8 cellular contexts compared by ENCODE assay signal in the genomic region with DNA sequence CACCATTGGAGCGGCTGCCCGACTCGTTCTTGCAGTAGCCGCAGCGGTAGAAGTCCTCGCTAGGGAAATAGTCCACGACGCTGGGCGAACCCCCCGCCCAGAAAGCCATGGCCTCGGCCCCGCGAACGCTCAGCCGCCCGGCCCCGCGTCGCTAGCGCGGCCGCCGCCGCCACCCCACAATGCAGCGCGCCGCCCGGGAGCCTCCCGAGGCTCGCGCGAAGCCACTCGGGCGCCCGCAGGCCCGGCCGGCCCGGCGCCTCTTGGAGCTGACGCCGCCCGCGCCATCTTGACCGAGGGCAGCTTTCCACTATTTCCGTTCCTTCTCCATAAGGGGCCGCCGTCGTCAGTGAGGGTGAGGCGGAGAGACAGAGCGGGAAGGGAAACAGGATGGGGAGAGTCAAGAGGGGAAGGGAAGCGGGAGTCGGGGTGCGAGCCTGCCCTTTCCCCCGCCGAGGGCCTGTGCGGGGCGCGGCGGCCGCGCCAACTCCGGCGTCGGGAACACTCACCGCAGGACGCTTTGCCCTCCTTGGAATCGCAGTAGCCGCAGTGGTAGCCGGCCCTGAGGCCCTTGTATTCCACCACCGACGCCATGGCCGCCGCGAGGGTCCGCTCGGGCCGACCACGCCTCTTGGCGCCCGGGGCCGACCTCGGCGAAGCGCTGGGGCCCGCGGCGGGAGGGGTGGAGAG. TPM values are rescaled to one million over a fixed set of nuclear protein-coding genes. Genes with fewer than 3 reads are reported as not detected.
DNase-seq lines count a peak whose midpoint lies in the region; ATAC-seq and TF ChIP-seq lines count a peak whose summit lies in the region.

Gene ATE1, minus strand, starts transcription at position 191 of the 687 bp plus-strand sequence. Its CDS starts 82 bp downstream, at position 109.

- TF ChIP-seq POLR2A in Raji (IDR thresholded peaks at IDR 0.05; ENCODE audit: insufficient read depth, low read depth, low read length), result peak; percentile 61

- no peaks in the 10 kb centered on the region for H3K36me3 Mint-ChIP-seq in natural killer cell

- peak within 1 kb of the TSS; percentile 91 for H3K27ac ChIP-seq in GM23248

- peaks cover 47% of the 10 kb centered on the region for H3K79me2 ChIP-seq in GM23248 (ENCODE audit: insufficient read depth)

- WGBS in GM23248 (ENCODE audit: low coverage in 1 of 2, low lambda C conversion rate in 2 of 2, missing lambda C conversion rate in 2 of 2), 2 experiments, result 1 to 2% methylated on average over 39 to 78 of the region's 87 CpGs

- peak within 1 kb of the TSS; percentile 95 for H2AFZ ChIP-seq in GM23248

- no peaks in the 10 kb centered on the region for H3K9me2 ChIP-seq in GM23248 (ENCODE audit: insufficient read depth)

- in situ Hi-C loops in GM23248 (cut with MboI), result no loop called here

- DNase-seq in Daoy (ENCODE audit: low read depth) (peak; percentile 93), GM23248 (peak; percentile 98), Kasumi-1 (lab: John Stamatoyannopoulos, UW) (peak; percentile 94 to 96), fibroblast of peridontal ligament (ENCODE audit: extremely low read depth) (peak; percentile 91), natural killer cell (peak; percentile 80)
- peak; percentile 72 for DNase-seq in activated T-helper 9 cell treated with anti-CD3 and anti-CD28 coated beads, Interleukin-2, amount 50 U/mL, for 16 hours (ENCODE audit: low read depth)
- peak; percentile 64 to 80 (median 76) for DNase-seq in stimulated activated naive CD4-positive, alpha-beta T cell (lab: John Stamatoyannopoulos, UW)

- H3K4me2 ChIP-seq in GM23248 (ENCODE audit: unreplicated experiment), result peak within 1 kb of the TSS; percentile 98

- H3K27me3 ChIP-seq in GM23248 (replicated peaks; ENCODE audit: insufficient read depth), result no peaks in the 10 kb centered on the region

- peaks cover 11% of the 10 kb centered on the region for H3F3A ChIP-seq in GM23248 (ENCODE audit: insufficient read depth)

- no peak for TF ChIP-seq CTCF in natural killer cell (IDR thresholded peaks at IDR 0.05)

- H3K27me3 Mint-ChIP-seq in natural killer cell (ENCODE audit: low read depth in 2 of 2), result no peaks in the 10 kb centered on the region

- peak within 1 kb of the TSS; percentile 91 for H3K4me3 ChIP-seq in GM23248

- no peaks in the 10 kb centered on the region for H3K9me3 ChIP-seq in GM23248 (ENCODE audit: low read depth)

- peak; percentile 91 to 97 (median 96) for ATAC-seq in natural killer cell

- H3K9ac ChIP-seq in GM23248, result peak within 1 kb of the TSS; percentile 96

- no peaks in the 10 kb centered on the region for H3K36me3 ChIP-seq in GM23248 (ENCODE audit: low read depth)

- H3K27ac Mint-ChIP-seq in natural killer cell, result peak within 1 kb of the TSS; percentile 87 to 92

- H3K4me3 Mint-ChIP-seq in natural killer cell, result peak within 1 kb of the TSS; percentile 95

- intact Hi-C loops in natural killer cell (cut with micrococcal nuclease), result loop anchor here (5.0 kb wide), 1 partner anchor 1076 kb away; the partner anchor contains the start of gene WDR11

- H3K4me1 ChIP-seq in GM23248 (ENCODE audit: insufficient read depth), result peaks cover 9% of the 10 kb centered on the region

- H3K4me1 Mint-ChIP-seq in natural killer cell, result peaks cover 28 to 33% of the 10 kb centered on the region in 2 donors

- H4K20me1 ChIP-seq in GM23248 (ENCODE audit: insufficient read depth), result no peaks in the 10 kb centered on the region

- no peaks in the 10 kb centered on the region for H3K9me3 Mint-ChIP-seq in natural killer cell

RNA-seq across cellular contexts. Expression of gene ATE1, which starts in this region (rescaled TPM):
- 18.2 and 21.4 TPM in 2 replicates for total RNA-seq in Daoy (2014; rRNA removed; shearing (Covaris generic))
- 14.2 and 19.1 TPM in 2 replicates for total RNA-seq in GM23248 (2014; rRNA removed; shearing (Covaris generic))
- 14.1 and 14.8 TPM in 2 replicates for polyA plus RNA-seq in GM23248 (2016; fragmentation: Nextera tagmentation; extraction: Ambion mirVana)
- total RNA-seq in natural killer cell, result 10 to 100 TPM; 30.4 to 40.6 (median 30.5) TPM

Comparison
In these comparisons a context has a peak if more than half of its experiments do, and no peak if none do; other contexts are left out.
1. Peak in every context shown above with its lines: DNase-seq, ATAC-seq, H3K4me3 ChIP-seq and H3K27ac ChIP-seq.